In the genomic region with DNA sequence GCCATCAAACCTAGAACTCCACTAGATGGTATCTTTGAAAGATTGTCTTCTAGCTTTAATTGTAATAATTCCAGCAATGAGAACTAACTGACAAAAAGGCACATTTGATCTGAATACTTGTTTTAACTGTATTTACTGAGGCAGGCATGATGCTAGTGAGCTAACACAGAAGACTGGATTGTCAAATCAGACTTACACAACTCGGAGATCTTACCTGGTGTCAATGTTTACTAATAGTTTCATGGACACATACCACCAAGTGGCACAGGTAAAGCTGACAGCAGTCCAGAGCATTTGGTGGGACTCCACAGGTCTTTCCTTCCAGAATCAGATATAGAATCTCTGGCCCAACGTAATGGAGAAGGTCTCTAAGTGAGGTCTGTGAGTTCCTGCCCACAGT, we compare ENCODE assay signal across 11 cellular contexts.
"Had no signal": no experiment of that assay in that cellular context is flagged by ENCODE, and none has a peak within 500 bp of the region (broad histone marks: within the 10 kb centered on the region; RNA-seq: fewer than 3 reads in every experiment).

No MANE protein-coding gene starts in this region.

- ATAC-seq: GM23338, HCT116 had no signal

- H3K36me3 ChIP-seq: HAP-1 had no signal

- H3K9ac ChIP-seq: GM23248 had no signal

- H3K4me3 Mint-ChIP-seq: GM23338, H9, HFFc6 had no signal

- H3K4me2 ChIP-seq: GM23338 had no signal

- DNase-seq: GM23248, GOT3, H7, H9, HCEC 1CT, HFFc6 had no signal

- H3K4me3 ChIP-seq: GM23248, GM23338, HAP-1 had no signal

- H2AFZ ChIP-seq: GM23248, GM23338 had no signal

- H3K27ac ChIP-seq: GM23248 had no signal

- FAIRE-seq: H1, H54 had no signal

- H3K9me3 ChIP-seq: HAP-1 had no signal

- H3K27ac Mint-ChIP-seq: GM23338, H9, HFFc6 had no signal

- H3K4me1 ChIP-seq: HAP-1 had no signal
